Comparison of ENCODE assay signal across 21 cellular contexts in the genomic region with DNA sequence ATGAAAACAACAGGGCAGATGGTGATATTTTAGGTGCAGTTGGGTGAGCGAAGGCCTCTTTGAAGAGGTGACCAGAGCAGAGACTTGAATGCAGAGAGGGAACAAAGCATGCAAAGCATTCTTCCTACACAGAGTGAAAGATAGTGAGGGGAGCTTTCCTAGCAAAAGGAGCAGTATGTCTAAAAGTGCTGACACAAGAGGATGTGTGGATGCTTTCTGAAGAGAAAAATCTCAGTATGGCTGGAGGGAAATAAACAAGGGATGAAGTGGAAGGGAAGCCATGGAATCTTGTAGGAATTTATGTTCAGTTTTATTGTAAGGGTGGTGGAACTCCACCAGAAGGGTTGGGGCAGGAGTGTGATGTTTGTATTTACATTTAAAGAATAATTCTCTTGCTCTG.
DNase-seq lines count a peak whose midpoint lies in the region; ATAC-seq, FAIRE-seq and TF ChIP-seq lines count a peak whose summit lies in the region.
"Had no signal": no experiment of that assay in that cellular context is flagged by ENCODE, and none has a peak within 500 bp of the region (broad histone marks: within the 10 kb centered on the region; RNA-seq: fewer than 3 reads in every experiment).

No MANE protein-coding gene starts in this region.

- no peak overlapping the region for H3K4me3 Mint-ChIP-seq in Caco-2 (ENCODE audit: unreplicated experiment)
- H3K4me3 Mint-ChIP-seq: B cell; CD4-positive, alpha-beta T cell; CD8-positive, alpha-beta T cell had no signal

- TF ChIP-seq EP300 in HepG2 (IDR thresholded peaks at IDR 0.05; ENCODE audit: low read depth in 2 of 2, low read length in 2 of 2) = no peak
- TF ChIP-seq EP300 in HepG2 (CRISPR knock-in tag; IDR thresholded peaks at IDR 0.05; ENCODE audit: borderline replicate concordance) = no peak
- TF ChIP-seq EP300 in esophagus muscularis mucosa (IDR thresholded peaks at IDR 0.05) = no peak

- H3K79me2 ChIP-seq in HepG2 (ENCODE audit: insufficient read depth, low read length) = no peaks in the 10 kb centered on the region

- H3K4me2 ChIP-seq in HepG2 (ENCODE audit: low read depth, low read length) = no peak overlapping the region
- H3K4me2 ChIP-seq: A549; BLaER1 treated with 17β-estradiol and CSF1 and Interleukin-3, amounts not matched to agents 10 nM and 100 nM had no signal

- H3K36me3 Mint-ChIP-seq in Caco-2 (ENCODE audit: insufficient read depth, unreplicated experiment) = no peaks in the 10 kb centered on the region
- H3K36me3 Mint-ChIP-seq: CD8-positive, alpha-beta T cell had no signal

- in situ Hi-C loops in HepG2 (cut with HindIII; ENCODE audit: extremely low pct_ligation_motif_present, low pct_unique_long_range_greater_than_20kb) = no loop called here

- H3K4me1 ChIP-seq in HepG2 (ENCODE audit: insufficient read depth, low read length) = no peaks in the 10 kb centered on the region
- H3K4me1 ChIP-seq in right lobe of liver = no peaks in the 10 kb centered on the region
- no peaks in the 10 kb centered on the region for H3K4me1 ChIP-seq in esophagus muscularis mucosa
- H3K4me1 ChIP-seq in Caco-2 = no peaks in the 10 kb centered on the region
- H3K4me1 ChIP-seq: A549; BLaER1 treated with 17β-estradiol and CSF1 and Interleukin-3, amounts not matched to agents 10 nM and 100 nM had no signal

- CTCF ChIA-PET in HepG2 (lab: Yijun Ruan, JAX; ENCODE audit: low intra/inter-chr PET ratio, low total read pairs) (no interaction called here), Caco-2 (lab: Charles Lee) (no interaction called here)

- H3K9ac ChIP-seq in HepG2 (ENCODE audit: insufficient read depth, low read depth, low read length) = no peak overlapping the region
- H3K9ac ChIP-seq: BLaER1 treated with 17β-estradiol and CSF1 and Interleukin-3, amounts not matched to agents 10 nM and 100 nM had no signal

- intact Hi-C loops in HepG2 (cut with micrococcal nuclease; ENCODE audit: unreplicated experiment) = no loop called here
- intact Hi-C loops in right lobe of liver (cut with DNase I) = no loop called here
- intact Hi-C loops in esophagus muscularis mucosa (cut with DNase I) = no loop called here
- intact Hi-C loops in Caco-2 (cut with micrococcal nuclease; ENCODE audit: unreplicated experiment) = no loop called here

- no peaks in the 10 kb centered on the region for H3K36me3 ChIP-seq in HepG2 (replicated peaks in 1 of 2; ENCODE audit: control insufficient read depth in 1 of 2, insufficient read depth in 2 of 2, low read length in 2 of 2)
- H3K36me3 ChIP-seq in right lobe of liver = no peaks in the 10 kb centered on the region
- H3K36me3 ChIP-seq in esophagus muscularis mucosa = no peaks in the 10 kb centered on the region
- H3K36me3 ChIP-seq in Caco-2 (ENCODE audit: control insufficient read depth, insufficient read depth, low read length) = no peaks in the 10 kb centered on the region

- no peak overlapping the region for H2AFZ ChIP-seq in HepG2 (ENCODE audit: low read length)

- no peaks in the 10 kb centered on the region for H4K20me1 ChIP-seq in HepG2 (ENCODE audit: insufficient read depth, low read length)

- no TSS peak for BruUV-seq in HepG2 (replicated peaks; lab: Mats Ljungman, UMichigan)
- BruUV-seq in Caco-2 (replicated peaks; lab: Mats Ljungman, UMichigan) = no TSS peak

- WGBS in HepG2 (ENCODE audit: low lambda C conversion rate) = 3% methylated on average over 1 of the region's 1 CpG
- WGBS in right lobe of liver (ENCODE audit: insufficient coverage, low coverage, low lambda C conversion rate, missing lambda C conversion rate) = 56% methylated on average over 1 of the region's 1 CpG
- WGBS in esophagus muscularis mucosa = 75% methylated on average over 1 of the region's 1 CpG

- DNase-seq in HepG2 (ENCODE audit: low spot score) (no peak), right lobe of liver (no peak), esophagus muscularis mucosa (ENCODE audit: extremely low spot score) (peak; percentile 39), HPDE6-E6E7 (ENCODE audit: extremely low spot score) (no peak), Caco-2 (no peak)
- DNase-seq: AML-193; CD4-positive, alpha-beta T cell; CD8-positive, alpha-beta T cell; DMS 273 treated with DMSO at 0.1 percent for 48 hours; DMS153; DMS79; EL; GDM1 had no signal

- no peaks in the 10 kb centered on the region for H3K4me1 Mint-ChIP-seq in Caco-2 (ENCODE audit: low read depth, unreplicated experiment)
- H3K4me1 Mint-ChIP-seq: B cell had no signal

- H3K4me3 ChIP-seq in HepG2 (replicated peaks in 1 of 3; ENCODE audit: insufficient read depth in 1 of 3, low read depth in 2 of 3, low read length in 3 of 3) (no peak overlapping the region), right lobe of liver (no peak overlapping the region), esophagus muscularis mucosa (no peak overlapping the region), Caco-2 (ENCODE audit: low read depth, low read length) (no peak overlapping the region)
- H3K4me3 ChIP-seq: A549; BLaER1 treated with 17β-estradiol and CSF1 and Interleukin-3, amounts not matched to agents 10 nM and 100 nM; GM12878 had no signal

- no peak for TF ChIP-seq RAD21 in HepG2 (CRISPR knock-in tag; IDR thresholded peaks at IDR 0.05)

- POLR2A ChIA-PET in HepG2 (lab: Yijun Ruan, JAX) (no interaction called here), Caco-2 (lab: Charles Lee) (no interaction called here)

- peaks cover 19% of the 10 kb centered on the region for H3K27me3 Mint-ChIP-seq in Caco-2 (ENCODE audit: insufficient read depth, unreplicated experiment)

- no peaks in the 10 kb centered on the region for H3K9me3 Mint-ChIP-seq in Caco-2 (ENCODE audit: unreplicated experiment)

- no peak for FAIRE-seq in HepG2 (lab: Jason Lieb, UNC)
- FAIRE-seq: A549, GM12878, GM12892, GM18507 had no signal

- no peak for TF ChIP-seq POLR2A in HepG2 (IDR thresholded peaks at IDR 0.05; ENCODE audit: insufficient read depth in 1 of 2, low read depth in 2 of 2, low read length in 2 of 2)
- TF ChIP-seq POLR2A in right lobe of liver (IDR thresholded peaks at IDR 0.05) = no peak
- TF ChIP-seq POLR2A in esophagus muscularis mucosa (IDR thresholded peaks at IDR 0.05; ENCODE audit: low read depth) = no peak

- no peak overlapping the region for H3K27ac Mint-ChIP-seq in Caco-2 (ENCODE audit: unreplicated experiment)
- H3K27ac Mint-ChIP-seq: B cell; CD4-positive, alpha-beta T cell; CD8-positive, alpha-beta T cell had no signal

- H3K27ac ChIP-seq in HepG2 (ENCODE audit: extremely low read length, insufficient read depth, low read length) (no peak overlapping the region), right lobe of liver (no peak overlapping the region), esophagus muscularis mucosa (replicated peaks in 1 of 4) (no peak overlapping the region)
- H3K27ac ChIP-seq: 22Rv1; A549; BLaER1 treated with 17β-estradiol and CSF1 and Interleukin-3, amounts not matched to agents 10 nM and 100 nM; C4-2B had no signal

- H3K9me3 ChIP-seq in HepG2 (ENCODE audit: low read length) (no peaks in the 10 kb centered on the region), right lobe of liver (no peaks in the 10 kb centered on the region), esophagus muscularis mucosa (no peaks in the 10 kb centered on the region), Caco-2 (no peaks in the 10 kb centered on the region)
- H3K9me3 ChIP-seq: A549 had no signal

- H3K27me3 ChIP-seq in HepG2 (ENCODE audit: control insufficient read depth in 1 of 2, insufficient read depth in 2 of 2, low read length in 2 of 2) = no peaks in the 10 kb centered on the region
- H3K27me3 ChIP-seq in right lobe of liver = no peaks in the 10 kb centered on the region
- H3K27me3 ChIP-seq in esophagus muscularis mucosa = peaks cover 0 to 7% (median 2%) of the 10 kb centered on the region in 4 donors
- H3K27me3 ChIP-seq in Caco-2 (replicated peaks; ENCODE audit: control insufficient read depth, insufficient read depth, low read length) = no peaks in the 10 kb centered on the region
- H3K27me3 ChIP-seq: BLaER1 treated with 17β-estradiol and CSF1 and Interleukin-3, amounts not matched to agents 10 nM and 100 nM had no signal

- TF ChIP-seq CTCF in HepG2 (CRISPR knock-in tag; IDR thresholded peaks at IDR 0.05) = no peak
- no peak for TF ChIP-seq CTCF in right lobe of liver (IDR thresholded peaks at IDR 0.05)
- no peak for TF ChIP-seq CTCF in esophagus muscularis mucosa (IDR thresholded peaks at IDR 0.05)
- no peak for TF ChIP-seq CTCF in Caco-2 (IDR thresholded peaks at IDR 0.05; ENCODE audit: insufficient read depth in 1 of 2, low read depth in 1 of 2, low read length in 1 of 2, severe bottlenecking in 1 of 2, unreplicated experiment in 1 of 2)

- ATAC-seq in HepG2 (no peak), right lobe of liver (no peak)
- ATAC-seq: A549; CD8-positive, alpha-beta T cell; GM12878 had no signal

TF ChIP-seq in HepG2, 621 proteins besides CTCF, POLR2A, EP300 and RAD21 (continues in another document):
- TF ChIP-seq GTF2F1 (IDR thresholded peaks at IDR 0.05; ENCODE audit: low read length) (no peak), HNF4G (IDR thresholded peaks at IDR 0.05; ENCODE audit: borderline replicate concordance, low read depth, low read length) (no peak), HNF4G (CRISPR knock-in tag; IDR thresholded peaks at IDR 0.05; ENCODE audit: borderline replicate concordance, low read depth) (no peak), GLI4 (CRISPR knock-in tag; IDR thresholded peaks at IDR 0.05; ENCODE audit: borderline replicate concordance) (no peak), MAFK (conservative IDR thresholded peaks at IDR 0.05 in 1 of 2, IDR thresholded peaks at IDR 0.05 in 1 of 2; ENCODE audit: low read length in 2 of 2) (peak; percentile 53 to 54; a peak in 3 of 4 replicates), TCF7 (IDR thresholded peaks at IDR 0.05; ENCODE audit: low read depth) (no peak), MAFF (IDR thresholded peaks at IDR 0.05; ENCODE audit: low read depth, low read length) (0 out of 2 replicates have a peak, but pooled peaks have one; percentile 16), ZNF501 (CRISPR knock-in tag; IDR thresholded peaks at IDR 0.05) (no peak), ZNF784 (CRISPR knock-in tag; IDR thresholded peaks at IDR 0.05; ENCODE audit: borderline replicate concordance) (no peak), RXRB (CRISPR knock-in tag; IDR thresholded peaks at IDR 0.05; ENCODE audit: borderline replicate concordance) (no peak)
